14 cellular contexts compared by ENCODE assay signal in the genomic region with DNA sequence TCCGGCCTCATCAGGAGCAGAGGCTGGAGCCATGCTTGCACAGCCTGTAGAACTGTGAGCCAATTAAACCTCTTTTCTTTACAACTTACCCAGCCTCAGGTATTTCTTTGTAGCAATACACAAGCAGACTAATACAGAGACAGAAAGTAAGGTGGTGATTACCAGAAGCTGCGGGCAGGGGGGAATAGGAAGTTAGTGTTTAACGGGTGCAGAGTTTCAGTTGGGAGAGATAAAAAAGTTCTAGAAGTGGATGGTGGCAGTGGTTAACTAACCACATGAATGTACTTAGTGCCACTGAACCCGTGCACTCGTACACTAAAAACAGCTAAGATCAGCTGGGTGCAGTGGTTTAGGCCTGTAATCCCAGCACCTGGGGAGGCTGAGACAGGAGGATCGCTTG.
DNase-seq lines count a peak whose midpoint lies in the region; ATAC-seq and TF ChIP-seq lines count a peak whose summit lies in the region.
"Had no signal": no experiment of that assay in that cellular context is flagged by ENCODE, and none has a peak within 500 bp of the region (broad histone marks: within the 10 kb centered on the region; RNA-seq: fewer than 3 reads in every experiment).

No MANE protein-coding gene starts in this region.

- TF ChIP-seq CTCF in NB4 (IDR thresholded peaks at IDR 0.05; ENCODE audit: low read depth, low read length) (no peak), osteocyte (IDR thresholded peaks at IDR 0.05) (no peak)

- H3K9me3 Mint-ChIP-seq in activated T-cell treated with anti-CD3 and anti-CD28 coated beads, Interleukin-2, amount 50 U/mL, for 72 hours: peaks cover 2 to 4% of the 10 kb centered on the region in 2 donors
- no peaks in the 10 kb centered on the region for H3K9me3 Mint-ChIP-seq in activated T-cell treated with anti-CD3 and anti-CD28 coated beads, Interleukin-2, amount 50 U/mL, for 24 hours
- H3K9me3 Mint-ChIP-seq in activated T-helper 17 cell treated with anti-CD3 and anti-CD28 coated beads, Interleukin-2, amount 50 U/mL, for 72 hours: no peaks in the 10 kb centered on the region
- H3K9me3 Mint-ChIP-seq in stimulated activated memory B cell treated with anti-CD40 and anti-IgM and Interleukin-4, amounts not matched to agents 10 μg/mL and 1 μg/mL and 100 μg/mL, for 72 hours: peaks cover 8% of the 10 kb centered on the region
- no peaks in the 10 kb centered on the region for H3K9me3 Mint-ChIP-seq in osteocyte (ENCODE audit: unreplicated experiment)
- H3K9me3 Mint-ChIP-seq: IgD-negative memory B cell had no signal

- H3K4me3 Mint-ChIP-seq in activated T-cell treated with anti-CD3 and anti-CD28 coated beads, Interleukin-2, amount 50 U/mL, for 72 hours: no peak overlapping the region
- H3K4me3 Mint-ChIP-seq in activated T-cell treated with anti-CD3 and anti-CD28 coated beads, Interleukin-2, amount 50 U/mL, for 24 hours: no peak overlapping the region
- no peak overlapping the region for H3K4me3 Mint-ChIP-seq in activated T-helper 17 cell treated with anti-CD3 and anti-CD28 coated beads, Interleukin-2, amount 50 U/mL, for 72 hours
- no peak overlapping the region for H3K4me3 Mint-ChIP-seq in stimulated activated memory B cell treated with anti-CD40 and anti-IgM and Interleukin-4, amounts not matched to agents 10 μg/mL and 1 μg/mL and 100 μg/mL, for 72 hours
- H3K4me3 Mint-ChIP-seq in osteocyte (ENCODE audit: unreplicated experiment): no peak overlapping the region
- H3K4me3 Mint-ChIP-seq: IgD-negative memory B cell had no signal

- peaks cover 2 to 8% of the 10 kb centered on the region in 2 donors for H3K36me3 Mint-ChIP-seq in activated T-cell treated with anti-CD3 and anti-CD28 coated beads, Interleukin-2, amount 50 U/mL, for 72 hours (ENCODE audit: insufficient read depth in 2 of 2)
- H3K36me3 Mint-ChIP-seq in activated T-cell treated with anti-CD3 and anti-CD28 coated beads, Interleukin-2, amount 50 U/mL, for 24 hours (ENCODE audit: low read depth): no peaks in the 10 kb centered on the region
- H3K36me3 Mint-ChIP-seq in activated T-helper 17 cell treated with anti-CD3 and anti-CD28 coated beads, Interleukin-2, amount 50 U/mL, for 72 hours (ENCODE audit: low read depth): no peaks in the 10 kb centered on the region
- no peaks in the 10 kb centered on the region for H3K36me3 Mint-ChIP-seq in stimulated activated memory B cell treated with anti-CD40 and anti-IgM and Interleukin-4, amounts not matched to agents 10 μg/mL and 1 μg/mL and 100 μg/mL, for 72 hours
- no peaks in the 10 kb centered on the region for H3K36me3 Mint-ChIP-seq in osteocyte (ENCODE audit: unreplicated experiment)
- H3K36me3 Mint-ChIP-seq: IgD-negative memory B cell had no signal

- peak; percentile 96 to 97 for ATAC-seq in activated T-cell treated with anti-CD3 and anti-CD28 coated beads, Interleukin-2, amount 50 U/mL, for 72 hours (replicated peaks in 1 of 2)
- peak; percentile 93 for ATAC-seq in activated T-helper 17 cell treated with anti-CD3 and anti-CD28 coated beads, Interleukin-2, amount 50 U/mL, for 72 hours (replicated peaks)
- ATAC-seq in stimulated activated memory B cell treated with anti-CD40 and anti-IgM and Interleukin-4, amounts not matched to agents 10 μg/mL and 1 μg/mL and 100 μg/mL, for 72 hours: peak; percentile 47
- no peak for ATAC-seq in GM21526 (IDR thresholded peaks at IDR 0.05; ENCODE audit: low FRiP score, unreplicated experiment)

- peak; percentile 62 to 78 for DNase-seq in activated T-cell treated with anti-CD3 and anti-CD28 coated beads, Interleukin-2, amount 50 U/mL, for 72 hours
- DNase-seq in activated T-cell treated with anti-CD3 and anti-CD28 coated beads, Interleukin-2, amount 50 U/mL, for 24 hours: no peak
- DNase-seq in NB4 (ENCODE audit: low read depth) (peak; percentile 56), SK-N-DZ (ENCODE audit: low spot score) (no peak), osteocyte (ENCODE audit: extremely low spot score, unreplicated experiment) (no peak)
- DNase-seq: kidney, NCI-H187, NCI-H748 treated with DMSO at 0.1 percent for 48 hours, SHP77 had no signal

- peak overlapping the region; percentile 5 for H3K27ac Mint-ChIP-seq in activated T-cell treated with anti-CD3 and anti-CD28 coated beads, Interleukin-2, amount 50 U/mL, for 72 hours
- H3K27ac Mint-ChIP-seq in activated T-cell treated with anti-CD3 and anti-CD28 coated beads, Interleukin-2, amount 50 U/mL, for 24 hours: no peak overlapping the region
- H3K27ac Mint-ChIP-seq in activated T-helper 17 cell treated with anti-CD3 and anti-CD28 coated beads, Interleukin-2, amount 50 U/mL, for 72 hours: no peak overlapping the region
- H3K27ac Mint-ChIP-seq in stimulated activated memory B cell treated with anti-CD40 and anti-IgM and Interleukin-4, amounts not matched to agents 10 μg/mL and 1 μg/mL and 100 μg/mL, for 72 hours: no peak overlapping the region
- H3K27ac Mint-ChIP-seq in osteocyte (ENCODE audit: unreplicated experiment): no peak overlapping the region

- TF ChIP-seq POLR2A in NB4 (IDR thresholded peaks at IDR 0.05; ENCODE audit: extremely low read depth, insufficient read length): no peak

- peaks cover 9% of the 10 kb centered on the region for H3K4me1 Mint-ChIP-seq in activated T-cell treated with anti-CD3 and anti-CD28 coated beads, Interleukin-2, amount 50 U/mL, for 72 hours (ENCODE audit: low read depth)
- H3K4me1 Mint-ChIP-seq in activated T-cell treated with anti-CD3 and anti-CD28 coated beads, Interleukin-2, amount 50 U/mL, for 24 hours (ENCODE audit: low read depth): peaks cover 7% of the 10 kb centered on the region
- H3K4me1 Mint-ChIP-seq in activated T-helper 17 cell treated with anti-CD3 and anti-CD28 coated beads, Interleukin-2, amount 50 U/mL, for 72 hours: peaks cover 5% of the 10 kb centered on the region
- no peaks in the 10 kb centered on the region for H3K4me1 Mint-ChIP-seq in stimulated activated memory B cell treated with anti-CD40 and anti-IgM and Interleukin-4, amounts not matched to agents 10 μg/mL and 1 μg/mL and 100 μg/mL, for 72 hours
- no peaks in the 10 kb centered on the region for H3K4me1 Mint-ChIP-seq in osteocyte (ENCODE audit: unreplicated experiment)

- peaks cover 45% of the 10 kb centered on the region for H3K27me3 Mint-ChIP-seq in activated T-cell treated with anti-CD3 and anti-CD28 coated beads, Interleukin-2, amount 50 U/mL, for 72 hours (ENCODE audit: low read depth)
- peaks cover 30% of the 10 kb centered on the region for H3K27me3 Mint-ChIP-seq in activated T-cell treated with anti-CD3 and anti-CD28 coated beads, Interleukin-2, amount 50 U/mL, for 24 hours
- H3K27me3 Mint-ChIP-seq in activated T-helper 17 cell treated with anti-CD3 and anti-CD28 coated beads, Interleukin-2, amount 50 U/mL, for 72 hours: peaks cover 7% of the 10 kb centered on the region
- peaks cover 21% of the 10 kb centered on the region for H3K27me3 Mint-ChIP-seq in stimulated activated memory B cell treated with anti-CD40 and anti-IgM and Interleukin-4, amounts not matched to agents 10 μg/mL and 1 μg/mL and 100 μg/mL, for 72 hours
- peaks cover 4% of the 10 kb centered on the region for H3K27me3 Mint-ChIP-seq in osteocyte (ENCODE audit: unreplicated experiment)

- H3K4me3 ChIP-seq in NB4 (ENCODE audit: low read depth, low read length): no peak overlapping the region
- H3K4me3 ChIP-seq: vagina had no signal

Comparison
In these comparisons a context has a peak if more than half of its experiments do, and no peak if none do; other contexts are left out.
1. DNase-seq: peak in activated T-cell treated with anti-CD3 and anti-CD28 coated beads, Interleukin-2, amount 50 U/mL, for 72 hours (2 of 2) and NB4 (single experiment); none in activated T-cell treated with anti-CD3 and anti-CD28 coated beads, Interleukin-2, amount 50 U/mL, for 24 hours (single experiment), SK-N-DZ (single experiment) and osteocyte (single experiment).